22 cellular contexts compared by ENCODE assay signal in genomic region chr4:143397887-143398286, GRCh38.
DNase-seq lines count a peak whose midpoint lies in the region; ATAC-seq and TF ChIP-seq lines count a peak whose summit lies in the region.
"Had no signal": no experiment of that assay in that cellular context is flagged by ENCODE, and none has a peak within 500 bp of the region (broad histone marks: within the 10 kb centered on the region; RNA-seq: fewer than 3 reads in every experiment).

No MANE protein-coding gene starts in this region.

- no peak overlapping the region for H3K27ac ChIP-seq in foreskin keratinocyte
- no peak overlapping the region for H3K27ac ChIP-seq in SJCRH30
- H3K27ac ChIP-seq in adrenal gland = no peak overlapping the region
- H3K27ac ChIP-seq: A549, KMS-11, neutrophil had no signal

- H3K36me3 ChIP-seq in adipocyte (ENCODE audit: control insufficient read depth, insufficient read depth, low read length, severe bottlenecking) (no peaks in the 10 kb centered on the region), skeletal muscle satellite cell (ENCODE audit: insufficient read depth, low read length) (no peaks in the 10 kb centered on the region), SJCRH30 (no peaks in the 10 kb centered on the region), adrenal gland (replicated peaks in 1 of 2) (no peaks in the 10 kb centered on the region)
- H3K36me3 ChIP-seq: heart right ventricle, neutrophil had no signal

- intact Hi-C loops in left colon (cut with DNase I, micrococcal nuclease) = no loop called here
- intact Hi-C loops in adrenal gland (cut with DNase I) = loop anchor here in 1 of 2 donors (10.0 kb wide), 1 partner anchor 63 kb away; the partner anchor contains the start of gene GAB1

- no peak overlapping the region for H3K9ac ChIP-seq in adipocyte (ENCODE audit: low read length)
- peak overlapping the region; percentile 51 for H3K9ac ChIP-seq in skeletal muscle satellite cell (ENCODE audit: low read depth, low read length)
- H3K9ac ChIP-seq: KMS-11 had no signal

- no peak for TF ChIP-seq CTCF in foreskin keratinocyte (conservative IDR thresholded peaks at IDR 0.05)
- TF ChIP-seq CTCF in adrenal gland (IDR thresholded peaks at IDR 0.05) = no peak

- H3K27me3 ChIP-seq in adipocyte (replicated peaks; ENCODE audit: control insufficient read depth, insufficient read depth, low read length) = no peaks in the 10 kb centered on the region
- H3K27me3 ChIP-seq in foreskin keratinocyte = no peaks in the 10 kb centered on the region
- H3K27me3 ChIP-seq in skeletal muscle satellite cell (ENCODE audit: control insufficient read depth, insufficient read depth, low read length) = no peaks in the 10 kb centered on the region
- H3K27me3 ChIP-seq in SJCRH30 = no peaks in the 10 kb centered on the region
- H3K27me3 ChIP-seq in adrenal gland = no peaks in the 10 kb centered on the region
- H3K27me3 ChIP-seq: heart right ventricle, neutrophil had no signal

- H3K4me2 ChIP-seq in skeletal muscle satellite cell (ENCODE audit: low read length) = peak overlapping the region; percentile 52
- H3K4me2 ChIP-seq: A549, KMS-11 had no signal

- DNase-seq in EH (ENCODE audit: low read depth) = peak; percentile 59
- peak; percentile 31 for DNase-seq in adipocyte (ENCODE audit: low read depth)
- no peak for DNase-seq in foreskin keratinocyte
- DNase-seq in SJCRH30 = no peak
- DNase-seq in left colon = no peak
- no peak for DNase-seq in adrenal gland
- DNase-seq: activated CD4-positive, alpha-beta memory T cell treated with anti-CD3 and anti-CD28 coated beads for 36 hours; amygdala; effector memory CD4-positive, alpha-beta T cell; heart right ventricle; MV-4-11; NCI-H187 treated with DMSO at 0.1 percent for 48 hours; NCI-H2227 treated with DMSO at 0.1 percent for 48 hours; stimulated activated CD4-positive, alpha-beta T cell treated with anti-CD3 and anti-CD28 coated beads, Interleukin-12 subunit alpha, Interleukin-12 subunit beta, amount 100 ng/mL, for 4 hours; T-helper 2 cell had no signal

- no peaks in the 10 kb centered on the region for H3K9me3 ChIP-seq in adipocyte (ENCODE audit: control insufficient read depth, low read length)
- no peaks in the 10 kb centered on the region for H3K9me3 ChIP-seq in skeletal muscle satellite cell (replicated peaks; ENCODE audit: low read length)
- no peaks in the 10 kb centered on the region for H3K9me3 ChIP-seq in SJCRH30 (replicated peaks)
- H3K9me3 ChIP-seq in adrenal gland (replicated peaks in 1 of 3) = no peaks in the 10 kb centered on the region
- H3K9me3 ChIP-seq: A549, heart right ventricle, neutrophil had no signal

- 54 to 68% (median 59%) methylated on average over 1 of the region's 1 CpG for WGBS in adrenal gland, 4 donors

- ATAC-seq in foreskin keratinocyte (peak; percentile 12), HG02852 (IDR thresholded peaks at IDR 0.05; ENCODE audit: unreplicated experiment) (no peak), left colon (no peak)
- ATAC-seq: A549, heart right ventricle, Panc1, WTC11 had no signal

- no peak for TF ChIP-seq POLR2A in adrenal gland (IDR thresholded peaks at IDR 0.05)

- no peak overlapping the region for H3K4me3 ChIP-seq in adipocyte (ENCODE audit: low read length)
- H3K4me3 ChIP-seq in skeletal muscle satellite cell (ENCODE audit: low read length) = no peak overlapping the region
- no peak overlapping the region for H3K4me3 ChIP-seq in SJCRH30
- no peak overlapping the region for H3K4me3 ChIP-seq in adrenal gland
- H3K4me3 ChIP-seq: A549, heart right ventricle had no signal

- H3K4me1 ChIP-seq in adipocyte (ENCODE audit: control insufficient read depth, insufficient read depth, low read length) = peaks cover 10% of the 10 kb centered on the region
- no peaks in the 10 kb centered on the region for H3K4me1 ChIP-seq in foreskin keratinocyte
- peaks cover 17% of the 10 kb centered on the region for H3K4me1 ChIP-seq in skeletal muscle satellite cell (ENCODE audit: control insufficient read depth, insufficient read depth, low read length)
- no peaks in the 10 kb centered on the region for H3K4me1 ChIP-seq in SJCRH30
- peaks cover 7 to 31% of the 10 kb centered on the region in 2 donors for H3K4me1 ChIP-seq in adrenal gland (replicated peaks in 1 of 2)
- H3K4me1 ChIP-seq: A549 had no signal

Comparison
In these comparisons a context has a peak if more than half of its experiments do, and no peak if none do; other contexts are left out.
1. DNase-seq: peak in EH (single experiment) and adipocyte (single experiment); none in foreskin keratinocyte (0 of 2), SJCRH30 (0 of 2), left colon (0 of 2) and adrenal gland (0 of 7).